Comparison of ENCODE assay signal across 21 cellular contexts in genomic region chr17:50076221-50076590, GRCh38. TPM values are rescaled to one million over a fixed set of nuclear protein-coding genes. Genes with fewer than 3 reads are reported as not detected.
DNase-seq lines count a peak whose midpoint lies in the region; ATAC-seq and TF ChIP-seq lines count a peak whose summit lies in the region.
"Had no signal": no experiment of that assay in that cellular context is flagged by ENCODE, and none has a peak within 500 bp of the region (broad histone marks: within the 10 kb centered on the region; RNA-seq: fewer than 3 reads in every experiment).

No MANE protein-coding gene starts in this region.

- H4K8ac ChIP-seq in neuronal stem cell (ENCODE audit: low read depth, low read length): no peak overlapping the region

- no peak for ATAC-seq in Right ventricle myocardium inferior
- ATAC-seq in GM23338: peak; percentile 35
- ATAC-seq in WTC11: peak; percentile 5
- no peak for ATAC-seq in GM19455 (IDR thresholded peaks at IDR 0.05; ENCODE audit: unreplicated experiment)
- ATAC-seq: CD8-positive, alpha-beta T cell; GM12878 had no signal

- H3K4me2 ChIP-seq in GM23338 (peak overlapping the region; percentile 5; the same call in 1 of the 2 replicates), neuronal stem cell (ENCODE audit: insufficient read depth, low read length, poor library complexity, severe bottlenecking) (no peak overlapping the region)
- H3K4me2 ChIP-seq: BLaER1 treated with 17β-estradiol and CSF1 and Interleukin-3, amounts not matched to agents 10 nM and 100 nM had no signal

- TF ChIP-seq CTCF in right atrium auricular region (IDR thresholded peaks at IDR 0.05): no peak
- no peak for TF ChIP-seq CTCF in GM23338 (conservative IDR thresholded peaks at IDR 0.05; ENCODE audit: low read depth in 2 of 2)
- TF ChIP-seq CTCF in WTC11 (IDR thresholded peaks at IDR 0.05): no peak

- no peak overlapping the region for H3K14ac ChIP-seq in neuronal stem cell (ENCODE audit: low read length)

- H3K27me3 ChIP-seq in right atrium auricular region: no peaks in the 10 kb centered on the region
- no peaks in the 10 kb centered on the region for H3K27me3 ChIP-seq in GM23338 (ENCODE audit: insufficient read depth)
- H3K27me3 ChIP-seq in neuronal stem cell (ENCODE audit: control insufficient read depth in 3 of 3, insufficient read depth in 3 of 3, low read depth in 1 of 3, low read length in 3 of 3): no peaks in the 10 kb centered on the region
- H3K27me3 ChIP-seq: BLaER1 treated with 17β-estradiol and CSF1 and Interleukin-3, amounts not matched to agents 10 nM and 100 nM had no signal

- H3K18ac ChIP-seq in neuronal stem cell (ENCODE audit: low read length): peak overlapping the region; percentile 69

- peak overlapping the region; percentile 30 for H2AK5ac ChIP-seq in neuronal stem cell (ENCODE audit: low read depth, low read length)

- H3F3A ChIP-seq in GM23338 (replicated peaks; ENCODE audit: low read depth): no peaks in the 10 kb centered on the region

- CTCF ChIA-PET in WTC11 (lab: Charles Lee): interaction anchor here (1.5 to 5.0 kb wide), 4 partner anchors 11 to 20 kb away, joined by 4 to 67 read pairs (median 10); partner anchors contain the start of gene ITGA3

- H3K27me3 Mint-ChIP-seq in GM23338 (ENCODE audit: insufficient read depth, low read depth, poor library complexity): no peaks in the 10 kb centered on the region
- H3K27me3 Mint-ChIP-seq in WTC11 (ENCODE audit: low read depth): no peaks in the 10 kb centered on the region
- H3K27me3 Mint-ChIP-seq: B cell had no signal

- H3K27ac ChIP-seq in right atrium auricular region: no peak overlapping the region
- no peak overlapping the region for H3K27ac ChIP-seq in GM23338 (ENCODE audit: low read depth)
- no peak overlapping the region for H3K27ac ChIP-seq in neuronal stem cell (replicated peaks; ENCODE audit: low read length)
- H3K27ac ChIP-seq: BLaER1 treated with 17β-estradiol and CSF1 and Interleukin-3, amounts not matched to agents 10 nM and 100 nM; GM23248; HL-60 had no signal

- H3K4me1 ChIP-seq in right atrium auricular region: peaks cover 0 to 10% of the 10 kb centered on the region in 2 donors
- H3K4me1 ChIP-seq in GM23338 (ENCODE audit: insufficient read depth): no peaks in the 10 kb centered on the region; the same call in 1 of the 2 replicates
- H3K4me1 ChIP-seq in neuronal stem cell (ENCODE audit: control insufficient read depth in 2 of 2, insufficient read depth in 1 of 2, low read depth in 1 of 2, low read length in 2 of 2): no peaks in the 10 kb centered on the region

- H2BK15ac ChIP-seq in neuronal stem cell (ENCODE audit: low read length): peak overlapping the region; percentile 33

- no peaks in the 10 kb centered on the region for H3K79me1 ChIP-seq in neuronal stem cell (ENCODE audit: low read depth, low read length)

- no CpG with 5 or more reads among the region's 16 CpGs for WGBS in neuronal stem cell (ENCODE audit: extremely low coverage in 2 of 2, insufficient read length in 2 of 2, insufficient replicate concordance in 1 of 2), 2 donors

- H3K9me3 Mint-ChIP-seq in GM23338 (no peaks in the 10 kb centered on the region; the same call in 2 of the 3 replicates), WTC11 (peaks cover 1% of the 10 kb centered on the region)
- H3K9me3 Mint-ChIP-seq: CD8-positive, alpha-beta T cell; HFFc6 had no signal

- no peaks in the 10 kb centered on the region; the same call in 1 of the 2 replicates for H4K20me1 ChIP-seq in GM23338 (replicated peaks; ENCODE audit: insufficient read depth)
- H4K20me1 ChIP-seq: BLaER1 treated with 17β-estradiol and CSF1 and Interleukin-3, amounts not matched to agents 10 nM and 100 nM had no signal

- no peaks in the 10 kb centered on the region for H3K9me3 ChIP-seq in right atrium auricular region
- no peaks in the 10 kb centered on the region for H3K9me3 ChIP-seq in neuronal stem cell (replicated peaks in 1 of 2; ENCODE audit: control insufficient read depth in 2 of 2, insufficient read depth in 1 of 2, low read depth in 1 of 2, low read length in 2 of 2)

- H3K23ac ChIP-seq in neuronal stem cell (ENCODE audit: low read depth, low read length, poor library complexity): no peak overlapping the region

- POLR2A ChIA-PET in WTC11 (lab: Charles Lee): no interaction called here

- H2AFZ ChIP-seq in GM23338 (no peak overlapping the region), neuronal stem cell (ENCODE audit: low read length) (no peak overlapping the region)
- H2AFZ ChIP-seq: GM23248 had no signal

- no peak overlapping the region for H3K4me3 ChIP-seq in right atrium auricular region
- no peak overlapping the region; the same call in 1 of the 2 replicates for H3K4me3 ChIP-seq in GM23338
- no peak overlapping the region for H3K4me3 ChIP-seq in neuronal stem cell (ENCODE audit: low read length in 2 of 2)
- H3K4me3 ChIP-seq: BLaER1 treated with 17β-estradiol and CSF1 and Interleukin-3, amounts not matched to agents 10 nM and 100 nM; GM12878; GM23248 had no signal

- H3K36me3 ChIP-seq in right atrium auricular region (peaks cover 81% of the 10 kb centered on the region), GM23338 (ENCODE audit: insufficient read depth) (no peaks in the 10 kb centered on the region), neuronal stem cell (replicated peaks in 1 of 2; ENCODE audit: control insufficient read depth in 2 of 2, insufficient read depth in 2 of 2, low read length in 2 of 2) (peaks cover 0 to 5% of the 10 kb centered on the region in 2 donors)
- H3K36me3 ChIP-seq: BLaER1 treated with 17β-estradiol and CSF1 and Interleukin-3, amounts not matched to agents 10 nM and 100 nM had no signal

- H3K4me3 Mint-ChIP-seq in GM23338: no peak overlapping the region
- no peak overlapping the region for H3K4me3 Mint-ChIP-seq in WTC11
- H3K4me3 Mint-ChIP-seq: B cell; CD8-positive, alpha-beta T cell; HFFc6 had no signal

- H3K79me2 ChIP-seq in GM23338 (replicated peaks; ENCODE audit: insufficient read depth): no peaks in the 10 kb centered on the region

- H3K27ac Mint-ChIP-seq in GM23338 (no peak overlapping the region), WTC11 (no peak overlapping the region)
- H3K27ac Mint-ChIP-seq: B cell; CD8-positive, alpha-beta T cell; HFFc6 had no signal

- H3K36me3 Mint-ChIP-seq in GM23338 (ENCODE audit: low read depth) (peaks cover 27% of the 10 kb centered on the region), WTC11 (peaks cover 36% of the 10 kb centered on the region)

- H3K4me1 Mint-ChIP-seq in GM23338 (peaks cover 11% of the 10 kb centered on the region; the same call in 2 of the 3 replicates), WTC11 (peaks cover 11% of the 10 kb centered on the region)

- H2BK12ac ChIP-seq in neuronal stem cell (ENCODE audit: low read length): no peak overlapping the region

- intact Hi-C loops in Right ventricle myocardium inferior (cut with DNase I): no loop called here

- H2BK120ac ChIP-seq in neuronal stem cell (ENCODE audit: low read depth, low read length): no peak overlapping the region

- no peak overlapping the region for H2BK5ac ChIP-seq in neuronal stem cell (ENCODE audit: low read length)

- H3K4ac ChIP-seq in neuronal stem cell (ENCODE audit: low read length): no peak overlapping the region

- H3K9ac ChIP-seq in neuronal stem cell (ENCODE audit: low read depth, low read length, poor library complexity): no peak overlapping the region
- H3K9ac ChIP-seq: BLaER1 treated with 17β-estradiol and CSF1 and Interleukin-3, amounts not matched to agents 10 nM and 100 nM; GM23248 had no signal

- H4K91ac ChIP-seq in neuronal stem cell (ENCODE audit: low read depth, low read length, poor library complexity): no peak overlapping the region

- H3K9me2 ChIP-seq in GM23338 (ENCODE audit: insufficient read depth): no peaks in the 10 kb centered on the region

- DNase-seq in Right ventricle myocardium inferior (ENCODE audit: missing footprints) (peak; percentile 30), right atrium auricular region (ENCODE audit: low spot score) (no peak), GM23338 (ENCODE audit: low spot score) (peak; percentile 26), WTC11 (ENCODE audit: low spot score) (no peak), neuronal stem cell (ENCODE audit: low spot score) (no peak), NCI-H345 (lab: John Stamatoyannopoulos, UW) (no peak), amygdala (lab: John Stamatoyannopoulos, UW) (no peak)
- DNase-seq: 8988T; CD8-positive, alpha-beta T cell; DMS53; DND-41; EL; GM23248; HCEC 1CT; HFFc6 had no signal

TF ChIP-seq in GM23338, 12 proteins besides CTCF, POLR2A, EP300 and RAD21 (continues in another document):
- TF ChIP-seq ZNF114 (CRISPR knock-in tag; IDR thresholded peaks at IDR 0.05) (no peak), EZH2 (IDR thresholded peaks at IDR 0.05; ENCODE audit: low read depth, unreplicated experiment) (no peak), EZH2phosphoT487 (IDR thresholded peaks at IDR 0.05; ENCODE audit: unreplicated experiment) (no peak), ZNF331 (CRISPR knock-in tag; IDR thresholded peaks at IDR 0.05; ENCODE audit: low read depth) (no peak)

TF ChIP-seq in WTC11, 78 proteins besides CTCF, POLR2A, EP300 and RAD21 (continues in another document):
- TF ChIP-seq ESRRA (CRISPR knock-in tag; IDR thresholded peaks at IDR 0.05; ENCODE audit: borderline replicate concordance): no peak
- no peak for TF ChIP-seq ZNF263 (CRISPR knock-in tag; IDR thresholded peaks at IDR 0.05; ENCODE audit: low read depth)

RNA-seq across cellular contexts. Expression of gene PDK2, which starts 18.9 kb away (rescaled TPM):
- 260 TPM for total RNA-seq in Right ventricle myocardium inferior
- 100 to 1,000 TPM; 186 to 214 TPM for total RNA-seq in right atrium auricular region
- 11.4 and 15.9 TPM in 2 replicates for total RNA-seq in GM23338 (2014; rRNA removed; shearing (Covaris generic))
- polyA plus RNA-seq in GM23338 (2016; fragmentation: Nextera tagmentation; extraction: Ambion mirVana): 12.0 and 13.2 TPM in 2 replicates
- 16.6 to 21.3 TPM (median 19.8 TPM) in 3 replicates for total RNA-seq in WTC11 (2021)
- polyA plus RNA-seq in neuronal stem cell (2013, experiment 1 of 2): 40.5 TPM
- 39.2 TPM for polyA plus RNA-seq in neuronal stem cell (2013, experiment 2 of 2)

RNA-seq across cellular contexts. Expression of gene ITGA3, which starts 20.3 kb away (rescaled TPM):
- total RNA-seq in Right ventricle myocardium inferior (16.4 TPM), right atrium auricular region (10 to 100 TPM; 29.5 to 61.8 TPM), WTC11 (2021) (35.3 to 44.2 TPM (median 35.5 TPM) in 3 replicates)
- total RNA-seq in GM23338 (2014; rRNA removed; shearing (Covaris generic)): 23.2 and 28.3 TPM in 2 replicates
- 9.6 and 11.0 TPM in 2 replicates for polyA plus RNA-seq in GM23338 (2016; fragmentation: Nextera tagmentation; extraction: Ambion mirVana)
- polyA plus RNA-seq in neuronal stem cell (2013, experiment 1 of 2): 8.3 TPM
- 6.8 TPM for polyA plus RNA-seq in neuronal stem cell (2013, experiment 2 of 2)

RNA-seq across cellular contexts. Expression of gene SAMD14, which starts 53.8 kb away (rescaled TPM):
- total RNA-seq in Right ventricle myocardium inferior (1.7 TPM), right atrium auricular region (1 to 10 TPM in 1 of 2 donors, under 1 TPM in 1; 0.78 to 1.1 TPM), WTC11 (2021) (4.5 to 6.0 TPM (median 5.9 TPM) in 3 replicates)
- 1.3 and 4.7 TPM in 2 replicates for total RNA-seq in GM23338 (2014; rRNA removed; shearing (Covaris generic))
- polyA plus RNA-seq in GM23338 (2016; fragmentation: Nextera tagmentation; extraction: Ambion mirVana): 0.70 and 0.97 TPM in 2 replicates
- 31.6 TPM for polyA plus RNA-seq in neuronal stem cell (2013, experiment 1 of 2)
- 33.4 TPM for polyA plus RNA-seq in neuronal stem cell (2013, experiment 2 of 2)
- total RNA-seq: HT1080 had no signal

Comparison
In these comparisons a context has a peak if more than half of its experiments do, and no peak if none do; other contexts are left out.
1. DNase-seq: peak in Right ventricle myocardium inferior (single experiment) and GM23338 (single experiment); none in right atrium auricular region (single experiment), WTC11 (single experiment), neuronal stem cell (single experiment), NCI-H345 (single experiment) and amygdala (0 of 56).
2. ATAC-seq: peak in GM23338 (single experiment) and WTC11 (single experiment); none in Right ventricle myocardium inferior (single experiment) and GM19455 (single experiment).